9 cellular contexts compared by ENCODE assay signal in genomic region chr15:100114100-100114499, GRCh38.
DNase-seq lines count a peak whose midpoint lies in the region; ATAC-seq and TF ChIP-seq lines count a peak whose summit lies in the region.
"Had no signal": no experiment of that assay in that cellular context is flagged by ENCODE, and none has a peak within 500 bp of the region (broad histone marks: within the 10 kb centered on the region; RNA-seq: fewer than 3 reads in every experiment).

No MANE protein-coding gene starts in this region.

- peaks cover 17 to 62% (median 50%) of the 10 kb centered on the region in 7 donors for H3K4me1 Mint-ChIP-seq in naive thymus-derived CD4-positive, alpha-beta T cell

- peak; percentile 21 for DNase-seq in stimulated activated CD4-positive, alpha-beta T cell treated with anti-CD3 and anti-CD28 coated beads, Interleukin-1b, Interleukin-23, amount 100 ng/mL, for 48 hours
- DNase-seq in stimulated activated CD4-positive, alpha-beta T cell treated with anti-CD3 and anti-CD28 coated beads, Interleukin-4, amount 100 ng/mL, for 1 hour: no peak
- peak; percentile 43 for DNase-seq in epithelial cell of esophagus (ENCODE audit: low read depth)
- DNase-seq in naive thymus-derived CD4-positive, alpha-beta T cell: no peak
- DNase-seq in erythroblast (lab: John Stamatoyannopoulos, UW): no peak
- DNase-seq in NCI-H446 treated with DMSO at 0.1 percent for 48 hours (lab: John Stamatoyannopoulos, UW): no peak

- H3K4me1 ChIP-seq in naive thymus-derived CD4-positive, alpha-beta T cell (ENCODE audit: control insufficient read depth in 2 of 2, insufficient read depth in 2 of 2, low read length in 2 of 2): peaks cover 6 to 18% of the 10 kb centered on the region in 2 donors

- peak overlapping the region in 7 of 9 donors; percentile 23 to 92 (median 63) for H3K27ac Mint-ChIP-seq in naive thymus-derived CD4-positive, alpha-beta T cell

- peak overlapping the region in 6 of 10 donors; percentile 17 to 68 (median 39) for H3K4me3 Mint-ChIP-seq in naive thymus-derived CD4-positive, alpha-beta T cell

- H3K27me3 ChIP-seq in naive thymus-derived CD4-positive, alpha-beta T cell (ENCODE audit: control insufficient read depth in 2 of 2, insufficient read depth in 2 of 2, low read length in 2 of 2): no peaks in the 10 kb centered on the region

- intact Hi-C loops in naive thymus-derived CD4-positive, alpha-beta T cell (cut with micrococcal nuclease): loop anchor here in 1 of 2 donors (5.0 kb wide), 1 partner anchor 223 kb away; no protein-coding TSS in a partner anchor

- H3K36me3 ChIP-seq in naive thymus-derived CD4-positive, alpha-beta T cell (ENCODE audit: control insufficient read depth in 2 of 3, insufficient read depth in 3 of 3, low read length in 3 of 3): no peaks in the 10 kb centered on the region

- H3K4me3 ChIP-seq in epithelial cell of esophagus (ENCODE audit: low read length): no peak overlapping the region
- H3K4me3 ChIP-seq in naive thymus-derived CD4-positive, alpha-beta T cell (ENCODE audit: low read length): no peak overlapping the region

- POLR2A ChIA-PET in naive thymus-derived CD4-positive, alpha-beta T cell (lab: Charles Lee): no interaction called here

- peaks cover 0 to 5% (median 0%) of the 10 kb centered on the region in 11 donors for H3K9me3 Mint-ChIP-seq in naive thymus-derived CD4-positive, alpha-beta T cell

- ATAC-seq in naive thymus-derived CD4-positive, alpha-beta T cell: no peak
- ATAC-seq in GM21360 (IDR thresholded peaks at IDR 0.05; ENCODE audit: unreplicated experiment): no peak
- ATAC-seq in GM21619 (IDR thresholded peaks at IDR 0.05; ENCODE audit: unreplicated experiment): no peak

- CTCF ChIA-PET in naive thymus-derived CD4-positive, alpha-beta T cell (lab: Charles Lee): no interaction called here

- no peak for TF ChIP-seq POLR2A in erythroblast (IDR thresholded peaks at IDR 0.05; ENCODE audit: low read length)

- no peaks in the 10 kb centered on the region for H3K27me3 Mint-ChIP-seq in naive thymus-derived CD4-positive, alpha-beta T cell

- H3K27ac ChIP-seq in naive thymus-derived CD4-positive, alpha-beta T cell (ENCODE audit: low read depth, low read length): no peak overlapping the region
- H3K27ac ChIP-seq: epithelial cell of prostate had no signal

- H3K9me3 ChIP-seq in naive thymus-derived CD4-positive, alpha-beta T cell (ENCODE audit: control insufficient read depth in 2 of 3, low read length in 3 of 3): no peaks in the 10 kb centered on the region

- peaks cover 0 to 32% (median 22%) of the 10 kb centered on the region in 5 donors for H3K36me3 Mint-ChIP-seq in naive thymus-derived CD4-positive, alpha-beta T cell

- no peak for TF ChIP-seq CTCF in epithelial cell of esophagus (IDR thresholded peaks at IDR 0.05; ENCODE audit: insufficient read depth, low read depth, low read length, missing control alignments)

Comparison
In these comparisons a context has a peak if more than half of its experiments do, and no peak if none do; other contexts are left out.
1. DNase-seq: peak in stimulated activated CD4-positive, alpha-beta T cell treated with anti-CD3 and anti-CD28 coated beads, Interleukin-1b, Interleukin-23, amount 100 ng/mL, for 48 hours (single experiment) and epithelial cell of esophagus (single experiment); none in stimulated activated CD4-positive, alpha-beta T cell treated with anti-CD3 and anti-CD28 coated beads, Interleukin-4, amount 100 ng/mL, for 1 hour (single experiment), naive thymus-derived CD4-positive, alpha-beta T cell (0 of 9), erythroblast (0 of 2) and NCI-H446 treated with DMSO at 0.1 percent for 48 hours (single experiment).